In genomic region chr6:41723178-41723935, GRCh38 we compare ENCODE assay signal across 1 cellular context.
TF ChIP-seq lines count a peak whose summit lies in the region.

No MANE protein-coding gene starts in this region.

TF ChIP-seq in HepG2, 621 proteins besides CTCF, POLR2A, EP300 and RAD21 (continues in another document):
- TF ChIP-seq ZNF547 (CRISPR knock-in tag; IDR thresholded peaks at IDR 0.05) = peak; percentile 59; the same call in 1 of the 2 replicates
- peak; percentile 26; the same call in 1 of the 2 replicates for TF ChIP-seq ZNF691 (CRISPR knock-in tag; IDR thresholded peaks at IDR 0.05; ENCODE audit: borderline replicate concordance, low read depth)
- TF ChIP-seq ZBTB26 (CRISPR knock-in tag; IDR thresholded peaks at IDR 0.05; ENCODE audit: borderline replicate concordance) = 0 out of 2 replicates have a peak, but pooled peaks have one; percentile 47
- TF ChIP-seq, protein P1, sequence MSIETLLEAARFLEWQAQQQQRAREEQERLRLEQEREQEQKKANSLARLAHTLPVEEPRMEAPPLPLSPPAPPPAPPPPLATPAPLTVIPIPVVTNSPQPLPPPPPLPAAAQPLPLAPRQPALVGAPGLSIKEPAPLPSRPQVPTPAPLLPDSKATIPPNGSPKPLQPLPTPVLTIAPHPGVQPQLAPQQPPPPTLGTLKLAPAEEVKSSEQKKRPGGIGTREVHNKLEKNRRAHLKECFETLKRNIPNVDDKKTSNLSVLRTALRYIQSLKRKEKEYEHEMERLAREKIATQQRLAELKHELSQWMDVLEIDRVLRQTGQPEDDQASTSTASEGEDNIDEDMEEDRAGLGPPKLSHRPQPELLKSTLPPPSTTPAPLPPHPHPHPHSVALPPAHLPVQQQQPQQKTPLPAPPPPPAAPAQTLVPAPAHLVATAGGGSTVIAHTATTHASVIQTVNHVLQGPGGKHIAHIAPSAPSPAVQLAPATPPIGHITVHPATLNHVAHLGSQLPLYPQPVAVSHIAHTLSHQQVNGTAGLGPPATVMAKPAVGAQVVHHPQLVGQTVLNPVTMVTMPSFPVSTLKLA (IDR thresholded peaks at IDR 0.05) = peak; percentile 87
- TF ChIP-seq ZNF317 (CRISPR knock-in tag; IDR thresholded peaks at IDR 0.05) = peak; percentile 57; the same call in 1 of the 2 replicates
- TF ChIP-seq MXD1 (CRISPR knock-in tag; IDR thresholded peaks at IDR 0.05) = peak; percentile 51; the same call in 1 of the 2 replicates
- TF ChIP-seq PRPF4 (IDR thresholded peaks at IDR 0.05; ENCODE audit: low read depth, low read length, poor library complexity, severe bottlenecking) = no peak
- TF ChIP-seq HMG20A (CRISPR knock-in tag; IDR thresholded peaks at IDR 0.05; ENCODE audit: borderline replicate concordance) = no peak; the same call in 1 of the 2 replicates
- TF ChIP-seq, protein P2, sequence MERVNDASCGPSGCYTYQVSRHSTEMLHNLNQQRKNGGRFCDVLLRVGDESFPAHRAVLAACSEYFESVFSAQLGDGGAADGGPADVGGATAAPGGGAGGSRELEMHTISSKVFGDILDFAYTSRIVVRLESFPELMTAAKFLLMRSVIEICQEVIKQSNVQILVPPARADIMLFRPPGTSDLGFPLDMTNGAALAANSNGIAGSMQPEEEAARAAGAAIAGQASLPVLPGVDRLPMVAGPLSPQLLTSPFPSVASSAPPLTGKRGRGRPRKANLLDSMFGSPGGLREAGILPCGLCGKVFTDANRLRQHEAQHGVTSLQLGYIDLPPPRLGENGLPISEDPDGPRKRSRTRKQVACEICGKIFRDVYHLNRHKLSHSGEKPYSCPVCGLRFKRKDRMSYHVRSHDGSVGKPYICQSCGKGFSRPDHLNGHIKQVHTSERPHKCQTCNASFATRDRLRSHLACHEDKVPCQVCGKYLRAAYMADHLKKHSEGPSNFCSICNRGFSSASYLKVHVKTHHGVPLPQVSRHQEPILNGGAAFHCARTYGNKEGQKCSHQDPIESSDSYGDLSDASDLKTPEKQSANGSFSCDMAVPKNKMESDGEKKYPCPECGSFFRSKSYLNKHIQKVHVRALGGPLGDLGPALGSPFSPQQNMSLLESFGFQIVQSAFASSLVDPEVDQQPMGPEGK (CRISPR knock-in tag; IDR thresholded peaks at IDR 0.05) = peak; percentile 85
- TF ChIP-seq, protein P3, sequence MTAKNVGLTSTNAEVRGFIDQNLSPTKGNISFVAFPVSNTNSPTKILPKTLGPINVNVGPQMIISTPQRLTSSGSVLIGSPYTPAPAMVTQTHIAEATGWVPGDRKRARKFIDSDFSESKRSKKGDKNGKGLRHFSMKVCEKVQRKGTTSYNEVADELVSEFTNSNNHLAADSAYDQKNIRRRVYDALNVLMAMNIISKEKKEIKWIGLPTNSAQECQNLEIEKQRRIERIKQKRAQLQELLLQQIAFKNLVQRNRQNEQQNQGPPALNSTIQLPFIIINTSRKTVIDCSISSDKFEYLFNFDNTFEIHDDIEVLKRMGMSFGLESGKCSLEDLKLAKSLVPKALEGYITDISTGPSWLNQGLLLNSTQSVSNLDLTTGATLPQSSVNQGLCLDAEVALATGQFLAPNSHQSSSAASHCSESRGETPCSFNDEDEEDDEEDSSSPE (CRISPR knock-in tag; IDR thresholded peaks at IDR 0.05) = 0 out of 2 replicates have a peak, but pooled peaks have one; percentile 26
- TF ChIP-seq SAP130 (CRISPR knock-in tag; IDR thresholded peaks at IDR 0.05; ENCODE audit: low read depth) = peak; percentile 83
- peak; percentile 68; the same call in 1 of the 2 replicates for TF ChIP-seq MYC (CRISPR knock-in tag; IDR thresholded peaks at IDR 0.05; ENCODE audit: borderline replicate concordance)
- TF ChIP-seq MIXL1 (CRISPR knock-in tag; IDR thresholded peaks at IDR 0.05) = 0 out of 2 replicates have a peak, but pooled peaks have one; percentile 34
- peak; percentile 56 for TF ChIP-seq ZNF768 (CRISPR knock-in tag; IDR thresholded peaks at IDR 0.05)
- peak; percentile 41; the same call in 1 of the 2 replicates for TF ChIP-seq ARHGAP35 (CRISPR knock-in tag; IDR thresholded peaks at IDR 0.05; ENCODE audit: borderline replicate concordance)
- 0 out of 2 replicates have a peak, but pooled peaks have one; percentile 43 for TF ChIP-seq POLR2AphosphoS5 (IDR thresholded peaks at IDR 0.05; ENCODE audit: low read depth, low read length)
- 0 out of 2 replicates have a peak, but pooled peaks have one; percentile 31 for TF ChIP-seq ZFP37 (CRISPR knock-in tag; IDR thresholded peaks at IDR 0.05; ENCODE audit: borderline replicate concordance)
- no peak for TF ChIP-seq ZNF253 (CRISPR knock-in tag; IDR thresholded peaks at IDR 0.05; ENCODE audit: borderline replicate concordance)
- TF ChIP-seq MED1 (CRISPR knock-in tag; IDR thresholded peaks at IDR 0.05) = peak; percentile 70
- TF ChIP-seq ZNF484 (CRISPR knock-in tag; IDR thresholded peaks at IDR 0.05; ENCODE audit: borderline replicate concordance, low read depth) = no peak
- TF ChIP-seq ZNF788 (CRISPR knock-in tag; IDR thresholded peaks at IDR 0.05; ENCODE audit: borderline replicate concordance) = peak; percentile 62; the same call in 1 of the 2 replicates
- TF ChIP-seq SOX13 (IDR thresholded peaks at IDR 0.05) = no peak
- peak in 1 of 2 experiments; percentile 42; a peak in 1 of 4 replicates for TF ChIP-seq SOX13 (CRISPR knock-in tag; conservative IDR thresholded peaks at IDR 0.05 in 1 of 2, IDR thresholded peaks at IDR 0.05 in 1 of 2)
- peak; percentile 90 for TF ChIP-seq ZNF264 (CRISPR knock-in tag; IDR thresholded peaks at IDR 0.05)
- TF ChIP-seq POGZ (CRISPR knock-in tag; IDR thresholded peaks at IDR 0.05) = peak; percentile 70
- peak; percentile 51 for TF ChIP-seq GMEB1 (CRISPR knock-in tag; IDR thresholded peaks at IDR 0.05; ENCODE audit: borderline replicate concordance)
- TF ChIP-seq SALL1 (CRISPR knock-in tag; IDR thresholded peaks at IDR 0.05) = peak; percentile 74; the same call in 1 of the 2 replicates
- TF ChIP-seq ZNF703 (CRISPR knock-in tag; IDR thresholded peaks at IDR 0.05; ENCODE audit: borderline replicate concordance) = peak; percentile 36; the same call in 1 of the 2 replicates
- TF ChIP-seq, protein P4, sequence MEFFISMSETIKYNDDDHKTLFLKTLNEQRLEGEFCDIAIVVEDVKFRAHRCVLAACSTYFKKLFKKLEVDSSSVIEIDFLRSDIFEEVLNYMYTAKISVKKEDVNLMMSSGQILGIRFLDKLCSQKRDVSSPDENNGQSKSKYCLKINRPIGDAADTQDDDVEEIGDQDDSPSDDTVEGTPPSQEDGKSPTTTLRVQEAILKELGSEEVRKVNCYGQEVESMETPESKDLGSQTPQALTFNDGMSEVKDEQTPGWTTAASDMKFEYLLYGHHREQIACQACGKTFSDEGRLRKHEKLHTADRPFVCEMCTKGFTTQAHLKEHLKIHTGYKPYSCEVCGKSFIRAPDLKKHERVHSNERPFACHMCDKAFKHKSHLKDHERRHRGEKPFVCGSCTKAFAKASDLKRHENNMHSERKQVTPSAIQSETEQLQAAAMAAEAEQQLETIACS (CRISPR knock-in tag; IDR thresholded peaks at IDR 0.05) = no peak
- TF ChIP-seq ZBTB46 (CRISPR knock-in tag; IDR thresholded peaks at IDR 0.05; ENCODE audit: borderline replicate concordance) = peak; percentile 81; the same call in 1 of the 2 replicates
- 0 out of 2 replicates have a peak, but pooled peaks have one; percentile 53 for TF ChIP-seq SALL2 (CRISPR knock-in tag; IDR thresholded peaks at IDR 0.05)
- 0 out of 2 replicates have a peak, but pooled peaks have one; percentile 24 for TF ChIP-seq YEATS4 (CRISPR knock-in tag; IDR thresholded peaks at IDR 0.05; ENCODE audit: borderline replicate concordance)
- TF ChIP-seq ATF7-NPFF (CRISPR knock-in tag; IDR thresholded peaks at IDR 0.05; ENCODE audit: low read depth) = no peak; the same call in 1 of the 2 replicates
- TF ChIP-seq TBX2 (CRISPR knock-in tag; IDR thresholded peaks at IDR 0.05; ENCODE audit: borderline replicate concordance) = peak; percentile 53; the same call in 1 of the 2 replicates
- TF ChIP-seq ZFP36 (IDR thresholded peaks at IDR 0.05; ENCODE audit: borderline replicate concordance, low read depth, low read length, partially characterized antibody) = no peak
- no peak for TF ChIP-seq SMYD3 (CRISPR knock-in tag; IDR thresholded peaks at IDR 0.05)
- TF ChIP-seq MYPOP (CRISPR knock-in tag; IDR thresholded peaks at IDR 0.05) = peak; percentile 47; the same call in 1 of the 2 replicates
- no peak for TF ChIP-seq TOE1 (CRISPR knock-in tag; IDR thresholded peaks at IDR 0.05)
- no peak for TF ChIP-seq ZBTB3 (CRISPR knock-in tag; IDR thresholded peaks at IDR 0.05; ENCODE audit: borderline replicate concordance, low read depth)
- peak; percentile 100 for TF ChIP-seq CEBPG (CRISPR knock-in tag; IDR thresholded peaks at IDR 0.05)
- peak; percentile 71; the same call in 1 of the 2 replicates for TF ChIP-seq THAP11 (CRISPR knock-in tag; IDR thresholded peaks at IDR 0.05)
- peak; percentile 59 for TF ChIP-seq ZFX (CRISPR knock-in tag; IDR thresholded peaks at IDR 0.05; ENCODE audit: low read depth)
- TF ChIP-seq, protein P5, sequence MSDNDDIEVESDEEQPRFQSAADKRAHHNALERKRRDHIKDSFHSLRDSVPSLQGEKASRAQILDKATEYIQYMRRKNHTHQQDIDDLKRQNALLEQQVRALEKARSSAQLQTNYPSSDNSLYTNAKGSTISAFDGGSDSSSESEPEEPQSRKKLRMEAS (IDR thresholded peaks at IDR 0.05) = peak; percentile 81; the same call in 1 of the 2 replicates
- TF ChIP-seq ZNF382 (CRISPR knock-in tag; IDR thresholded peaks at IDR 0.05; ENCODE audit: borderline replicate concordance) = no peak
- no peak for TF ChIP-seq ZNF30 (CRISPR knock-in tag; IDR thresholded peaks at IDR 0.05)
- TF ChIP-seq, protein P6, sequence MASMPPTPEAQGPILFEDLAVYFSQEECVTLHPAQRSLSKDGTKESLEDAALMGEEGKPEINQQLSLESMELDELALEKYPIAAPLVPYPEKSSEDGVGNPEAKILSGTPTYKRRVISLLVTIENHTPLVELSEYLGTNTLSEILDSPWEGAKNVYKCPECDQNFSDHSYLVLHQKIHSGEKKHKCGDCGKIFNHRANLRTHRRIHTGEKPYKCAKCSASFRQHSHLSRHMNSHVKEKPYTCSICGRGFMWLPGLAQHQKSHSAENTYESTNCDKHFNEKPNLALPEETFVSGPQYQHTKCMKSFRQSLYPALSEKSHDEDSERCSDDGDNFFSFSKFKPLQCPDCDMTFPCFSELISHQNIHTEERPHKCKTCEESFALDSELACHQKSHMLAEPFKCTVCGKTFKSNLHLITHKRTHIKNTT (CRISPR knock-in tag; IDR thresholded peaks at IDR 0.05) = no peak
- peak; percentile 27 for TF ChIP-seq CBX1 (IDR thresholded peaks at IDR 0.05; ENCODE audit: low read depth)
- peak; percentile 88 for TF ChIP-seq ZNF792 (CRISPR knock-in tag; IDR thresholded peaks at IDR 0.05)
- no peak for TF ChIP-seq THYN1 (CRISPR knock-in tag; IDR thresholded peaks at IDR 0.05; ENCODE audit: borderline replicate concordance, low read depth)
- 0 out of 2 replicates have a peak, but pooled peaks have one; percentile 29 for TF ChIP-seq ZMYM4 (CRISPR knock-in tag; IDR thresholded peaks at IDR 0.05)
- TF ChIP-seq CEBPB (IDR thresholded peaks at IDR 0.05; ENCODE audit: borderline replicate concordance, low read depth, low read length) = peak; percentile 100
- TF ChIP-seq LCORL (IDR thresholded peaks at IDR 0.05) = no peak
- TF ChIP-seq LCORL (CRISPR knock-in tag; IDR thresholded peaks at IDR 0.05) = peak; percentile 83
- TF ChIP-seq AGO2 (optimal IDR thresholded peaks at IDR 0.05; ENCODE audit: low read depth, low read length) = peak; percentile 51
